ENCODE assay signal across 21 cellular contexts in the genomic region with DNA sequence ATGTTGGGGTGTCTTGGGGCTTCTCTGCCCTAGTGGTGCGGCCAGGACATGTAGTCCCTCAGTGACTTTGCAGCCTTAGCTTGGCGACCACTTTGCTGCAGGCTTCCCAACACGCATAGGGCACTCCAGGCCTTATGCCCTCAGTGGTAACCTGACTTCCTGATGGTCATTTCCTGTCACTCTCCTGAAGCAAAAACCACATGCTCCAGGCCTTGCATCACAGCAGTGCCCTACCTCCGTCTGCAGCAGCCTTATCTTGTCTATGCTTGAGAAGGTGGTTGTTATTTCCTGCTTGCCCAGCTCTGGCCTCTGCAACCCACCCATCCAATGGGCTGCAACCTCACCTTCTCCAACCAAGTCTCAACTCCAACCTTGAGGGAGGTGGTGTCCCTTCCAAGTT. TPM values are rescaled to one million over a fixed set of nuclear protein-coding genes. Genes with fewer than 3 reads are reported as not detected.
DNase-seq lines count a peak whose midpoint lies in the region; ATAC-seq, FAIRE-seq and TF ChIP-seq lines count a peak whose summit lies in the region.
"Had no signal": no experiment of that assay in that cellular context is flagged by ENCODE, and none has a peak within 500 bp of the region (broad histone marks: within the 10 kb centered on the region; RNA-seq: fewer than 3 reads in every experiment).

No MANE protein-coding gene starts in this region.

- no peak overlapping the region for H3K4me3 Mint-ChIP-seq in activated naive CD8-positive, alpha-beta T cell
- H3K4me3 Mint-ChIP-seq in activated naive CD8-positive, alpha-beta T cell treated with anti-CD3 and anti-CD28 coated beads for 36 hours, result no peak overlapping the region
- H3K4me3 Mint-ChIP-seq in T-helper 2 cell treated with Interferon-gamma antibody and Interleukin-4, amounts not matched to agents 5 μg/mL and 100 μg/mL, for 36 hours, result no peak overlapping the region

- ATAC-seq in HG02678 (IDR thresholded peaks at IDR 0.05; ENCODE audit: unreplicated experiment), result no peak
- ATAC-seq: Right ventricle myocardium inferior had no signal

- H3K27ac Mint-ChIP-seq in activated naive CD8-positive, alpha-beta T cell, result peak overlapping the region; percentile 28
- no peak overlapping the region for H3K27ac Mint-ChIP-seq in activated naive CD8-positive, alpha-beta T cell treated with anti-CD3 and anti-CD28 coated beads for 36 hours
- H3K27ac Mint-ChIP-seq in T-helper 2 cell treated with Interferon-gamma antibody and Interleukin-4, amounts not matched to agents 5 μg/mL and 100 μg/mL, for 36 hours, result peak overlapping the region; percentile 53

- H4K20me1 ChIP-seq in endothelial cell of umbilical vein (replicated peaks; ENCODE audit: control insufficient read depth, extremely low read depth, insufficient read depth, low read length), result no peaks in the 10 kb centered on the region

- H3K9me3 Mint-ChIP-seq in activated naive CD8-positive, alpha-beta T cell (ENCODE audit: low read depth), result no peaks in the 10 kb centered on the region
- H3K9me3 Mint-ChIP-seq in activated naive CD8-positive, alpha-beta T cell treated with anti-CD3 and anti-CD28 coated beads for 36 hours, result no peaks in the 10 kb centered on the region
- H3K9me3 Mint-ChIP-seq in T-helper 2 cell treated with Interferon-gamma antibody and Interleukin-4, amounts not matched to agents 5 μg/mL and 100 μg/mL, for 36 hours, result no peaks in the 10 kb centered on the region

- intact Hi-C loops in endothelial cell of umbilical vein (cut with micrococcal nuclease) (no loop called here), posterior vena cava (cut with DNase I) (no loop called here)

- POLR2A ChIA-PET in endothelial cell of umbilical vein (lab: Charles Lee), result no interaction called here

- peaks cover 14% of the 10 kb centered on the region for H3K4me1 Mint-ChIP-seq in activated naive CD8-positive, alpha-beta T cell (ENCODE audit: low read depth)
- peaks cover 17% of the 10 kb centered on the region for H3K4me1 Mint-ChIP-seq in activated naive CD8-positive, alpha-beta T cell treated with anti-CD3 and anti-CD28 coated beads for 36 hours
- peaks cover 27% of the 10 kb centered on the region for H3K4me1 Mint-ChIP-seq in T-helper 2 cell treated with Interferon-gamma antibody and Interleukin-4, amounts not matched to agents 5 μg/mL and 100 μg/mL, for 36 hours (ENCODE audit: low read depth)

- dilution Hi-C loops in endothelial cell of umbilical vein (cut with MboI; ENCODE audit: extremely low pct_ligation_motif_present, low sequenced_read_pairs), result no loop called here

- peak; percentile 12 for FAIRE-seq in endothelial cell of umbilical vein (lab: Jason Lieb, UNC)
- FAIRE-seq: GM12891, H1 had no signal

- no peaks in the 10 kb centered on the region for H3K9me3 ChIP-seq in endothelial cell of umbilical vein (replicated peaks; ENCODE audit: control insufficient read depth, insufficient read depth, low read length)
- H3K9me3 ChIP-seq: adrenal gland, left ventricle myocardium inferior, right atrium auricular region had no signal

- peaks cover 7% of the 10 kb centered on the region for H3K36me3 Mint-ChIP-seq in activated naive CD8-positive, alpha-beta T cell
- H3K36me3 Mint-ChIP-seq in activated naive CD8-positive, alpha-beta T cell treated with anti-CD3 and anti-CD28 coated beads for 36 hours, result peaks cover 30% of the 10 kb centered on the region
- peaks cover 55% of the 10 kb centered on the region for H3K36me3 Mint-ChIP-seq in T-helper 2 cell treated with Interferon-gamma antibody and Interleukin-4, amounts not matched to agents 5 μg/mL and 100 μg/mL, for 36 hours (ENCODE audit: low read depth)

- no peak overlapping the region for H3K9ac ChIP-seq in endothelial cell of umbilical vein (replicated peaks; ENCODE audit: extremely low read depth, insufficient read depth, low read length)
- H3K9ac ChIP-seq: BLaER1 treated with 17β-estradiol and CSF1 and Interleukin-3, amounts not matched to agents 10 nM and 100 nM had no signal

- CTCF ChIA-PET in endothelial cell of umbilical vein (lab: Charles Lee), result interaction anchor here (0.9 to 1.0 kb wide), 2 partner anchors 23 to 30 kb away, joined by 3 read pairs; no protein-coding TSS in a partner anchor

- TF ChIP-seq CTCF in endothelial cell of umbilical vein (IDR thresholded peaks at IDR 0.05; ENCODE audit: extremely low read depth in 1 of 2, insufficient read depth in 1 of 2, low read depth in 1 of 2, low read length in 2 of 2), result no peak

- no TSS peak for BruUV-seq in endothelial cell of umbilical vein (replicated peaks; lab: Mats Ljungman, UMichigan)

- no peak overlapping the region for H3K4me2 ChIP-seq in endothelial cell of umbilical vein (ENCODE audit: insufficient read depth, low read length)

- peaks cover 3% of the 10 kb centered on the region for H3K4me1 ChIP-seq in endothelial cell of umbilical vein (ENCODE audit: control insufficient read depth, extremely low read depth, insufficient read depth, low read length)
- H3K4me1 ChIP-seq: adrenal gland, left ventricle myocardium inferior, right atrium auricular region had no signal

- peaks cover 4 to 16% of the 10 kb centered on the region in 2 experiments for H3K36me3 ChIP-seq in endothelial cell of umbilical vein (ENCODE audit: control insufficient read depth in 2 of 2, extremely low read depth in 1 of 2, insufficient read depth in 2 of 2, low read length in 2 of 2)

- no peaks in the 10 kb centered on the region for H3K27me3 Mint-ChIP-seq in activated naive CD8-positive, alpha-beta T cell
- no peaks in the 10 kb centered on the region for H3K27me3 Mint-ChIP-seq in activated naive CD8-positive, alpha-beta T cell treated with anti-CD3 and anti-CD28 coated beads for 36 hours
- H3K27me3 Mint-ChIP-seq in T-helper 2 cell treated with Interferon-gamma antibody and Interleukin-4, amounts not matched to agents 5 μg/mL and 100 μg/mL, for 36 hours (ENCODE audit: low read depth), result no peaks in the 10 kb centered on the region

- no peak overlapping the region for H3K27ac ChIP-seq in endothelial cell of umbilical vein (ENCODE audit: insufficient read depth, low read depth, low read length)
- H3K27ac ChIP-seq: adrenal gland; BLaER1 treated with 17β-estradiol and CSF1 and Interleukin-3, amounts not matched to agents 10 nM and 100 nM; left ventricle myocardium inferior; right atrium auricular region had no signal

- H3K4me3 ChIP-seq in endothelial cell of umbilical vein (replicated peaks in 1 of 3; ENCODE audit: insufficient read depth in 1 of 3, low read depth in 1 of 3, low read length in 3 of 3), result no peak overlapping the region
- H3K4me3 ChIP-seq: adrenal gland; BLaER1 treated with 17β-estradiol and CSF1 and Interleukin-3, amounts not matched to agents 10 nM and 100 nM; left ventricle myocardium inferior; right atrium auricular region had no signal

- TF ChIP-seq POLR2A in endothelial cell of umbilical vein (IDR thresholded peaks at IDR 0.05; ENCODE audit: low read depth, low read length), result no peak

- H3K9me1 ChIP-seq in endothelial cell of umbilical vein (replicated peaks; ENCODE audit: control insufficient read depth, extremely low read depth, insufficient read depth, low read length), result no peaks in the 10 kb centered on the region

- DNase-seq in activated naive CD8-positive, alpha-beta T cell treated with anti-CD3 and anti-CD28 coated beads for 36 hours, result no peak
- DNase-seq in T-helper 2 cell treated with Interferon-gamma antibody and Interleukin-4, amounts not matched to agents 5 μg/mL and 100 μg/mL, for 36 hours (ENCODE audit: low spot score), result no peak
- no peak for DNase-seq in endothelial cell of umbilical vein (ENCODE audit: low read depth, low spot score)
- peak; percentile 44 for DNase-seq in posterior vena cava (ENCODE audit: low spot score)
- no peak for DNase-seq in COLO829 (ENCODE audit: low spot score)
- DNase-seq in 8988T, result no peak
- DNase-seq: central memory CD4-positive, alpha-beta T cell; DMS 273 treated with DMSO at 0.1 percent for 48 hours; left ventricle myocardium inferior; NCI-H2029; occipital lobe; stimulated activated CD4-positive, alpha-beta T cell treated with anti-CD3 and anti-CD28 coated beads, Interleukin-12 subunit alpha, Interleukin-12 subunit beta, amount 100 ng/mL, for 4 hours; T-helper 1 cell had no signal

- H2AFZ ChIP-seq in endothelial cell of umbilical vein (ENCODE audit: low read depth, low read length), result no peak overlapping the region

- H3K27me3 ChIP-seq in endothelial cell of umbilical vein (ENCODE audit: control insufficient read depth in 2 of 2, insufficient read depth in 2 of 2, low read length in 2 of 2), result no peaks in the 10 kb centered on the region
- H3K27me3 ChIP-seq: adrenal gland; BLaER1 treated with 17β-estradiol and CSF1 and Interleukin-3, amounts not matched to agents 10 nM and 100 nM; right atrium auricular region had no signal

- no peaks in the 10 kb centered on the region for H3K79me2 ChIP-seq in endothelial cell of umbilical vein (ENCODE audit: control insufficient read depth, insufficient read depth, low read length)

RNA-seq across cellular contexts. Expression of a gene that starts 33.4 kb away (rescaled TPM):
- 10 to 100 TPM; 43.4 to 45.8 TPM for total RNA-seq in activated naive CD8-positive, alpha-beta T cell treated with anti-CD3 and anti-CD28 coated beads for 36 hours
- total RNA-seq in endothelial cell of umbilical vein (53.2 and 58.0 TPM in 2 replicates), posterior vena cava (10 to 100 TPM; 38.0 to 44.6 TPM)
- polyA plus RNA-seq in endothelial cell of umbilical vein, result 48.5 and 53.4 TPM in 2 replicates
- polyA plus RNA-seq in endothelial cell of umbilical vein (2011; cell fraction: cytosol; rRNA removed), result 39.8 and 39.9 TPM in 2 replicates
- 116 and 131 TPM in 2 replicates for polyA plus RNA-seq in endothelial cell of umbilical vein (2011; cell fraction: nucleus; rRNA removed)
- 36.2 and 37.9 TPM in 2 replicates for polyA plus RNA-seq in endothelial cell of umbilical vein (2012)
- polyA minus RNA-seq in endothelial cell of umbilical vein, result 37.0 and 44.8 TPM in 2 replicates
- polyA minus RNA-seq in endothelial cell of umbilical vein (2011; cell fraction: cytosol; rRNA and poly(A)+ RNA removed), result 8.7 TPM
- polyA minus RNA-seq in endothelial cell of umbilical vein (2011; cell fraction: nucleus; rRNA and poly(A)+ RNA removed), result 33.4 and 38.7 TPM in 2 replicates

RNA-seq across cellular contexts. Expression of a gene that starts 54.5 kb away (rescaled TPM):
- 10 to 100 TPM; 34.7 to 38.3 TPM for total RNA-seq in activated naive CD8-positive, alpha-beta T cell treated with anti-CD3 and anti-CD28 coated beads for 36 hours
- 47.5 and 53.8 TPM in 2 replicates for total RNA-seq in endothelial cell of umbilical vein
- polyA plus RNA-seq in endothelial cell of umbilical vein, result 10.9 and 13.1 TPM in 2 replicates
- polyA plus RNA-seq in endothelial cell of umbilical vein (2011; cell fraction: cytosol; rRNA removed), result 9.1 and 9.7 TPM in 2 replicates
- polyA plus RNA-seq in endothelial cell of umbilical vein (2011; cell fraction: nucleus; rRNA removed), result 18.1 and 18.7 TPM in 2 replicates
- polyA plus RNA-seq in endothelial cell of umbilical vein (2012), result 13.0 and 17.0 TPM in 2 replicates
- polyA minus RNA-seq in endothelial cell of umbilical vein, result 85.0 and 90.6 TPM in 2 replicates
- 20.3 TPM for polyA minus RNA-seq in endothelial cell of umbilical vein (2011; cell fraction: cytosol; rRNA and poly(A)+ RNA removed)
- 41.2 and 52.7 TPM in 2 replicates for polyA minus RNA-seq in endothelial cell of umbilical vein (2011; cell fraction: nucleus; rRNA and poly(A)+ RNA removed)
- 10 to 100 TPM; 33.6 to 36.7 TPM for total RNA-seq in posterior vena cava

RNA-seq across cellular contexts. Expression of a gene that starts 58.4 kb away (rescaled TPM):
- total RNA-seq in activated naive CD8-positive, alpha-beta T cell treated with anti-CD3 and anti-CD28 coated beads for 36 hours, result 10 to 100 TPM; 33.8 to 39.3 TPM
- total RNA-seq in endothelial cell of umbilical vein (28.6 and 36.6 TPM in 2 replicates), posterior vena cava (10 to 100 TPM; 20.2 to 25.4 TPM)
- polyA plus RNA-seq in endothelial cell of umbilical vein, result 12.0 and 13.1 TPM in 2 replicates
- 8.7 and 9.3 TPM in 2 replicates for polyA plus RNA-seq in endothelial cell of umbilical vein (2011; cell fraction: cytosol; rRNA removed)
- polyA plus RNA-seq in endothelial cell of umbilical vein (2011; cell fraction: nucleus; rRNA removed), result 45.5 and 52.4 TPM in 2 replicates
- polyA plus RNA-seq in endothelial cell of umbilical vein (2012), result 9.4 and 11.5 TPM in 2 replicates
- polyA minus RNA-seq in endothelial cell of umbilical vein, result 47.0 and 52.1 TPM in 2 replicates
- polyA minus RNA-seq in endothelial cell of umbilical vein (2011; cell fraction: cytosol; rRNA and poly(A)+ RNA removed), result 7.1 TPM
- 70.0 and 86.5 TPM in 2 replicates for polyA minus RNA-seq in endothelial cell of umbilical vein (2011; cell fraction: nucleus; rRNA and poly(A)+ RNA removed)
